ENCODE assay signal across 26 cellular contexts in genomic region chr2:136647039-136647438, GRCh38.
"Had no signal": no experiment of that assay in that cellular context is flagged by ENCODE, and none has a peak within 500 bp of the region (broad histone marks: within the 10 kb centered on the region; RNA-seq: fewer than 3 reads in every experiment).

No MANE protein-coding gene starts in this region.

- FAIRE-seq: urothelium cell line had no signal

- H3K27me3 ChIP-seq: testis, thyroid gland, tibial artery, tibial nerve, transverse colon, upper lobe of left lung, upper lobe of right lung, uterus, vagina had no signal

- H3K36me3 ChIP-seq: thoracic aorta, thyroid gland, tibial artery, tibial nerve, transverse colon, upper lobe of left lung, upper lobe of right lung, uterus, vagina had no signal

- ATAC-seq: stimulated activated effector memory CD8-positive, alpha-beta T cell treated with anti-CD3 and anti-CD28 coated beads, Interleukin-12 subunit alpha, Interleukin-12 subunit beta, amount 100 ng/mL, for 72 hours; stimulated activated memory B cell treated with anti-CD40 and anti-IgM and Interleukin-4, amounts not matched to agents 10 μg/mL and 1 μg/mL and 100 μg/mL, for 72 hours; stimulated activated naive B cell treated with anti-CD40 and anti-IgM and Interleukin-4, amounts not matched to agents 10 μg/mL and 1 μg/mL and 100 μg/mL, for 72 hours; stimulated activated naive CD8-positive, alpha-beta T cell treated with anti-CD3 and anti-CD28 coated beads, Interleukin-15, amount 100 ng/mL, for 72 hours; stimulated activated naive CD8-positive, alpha-beta T cell treated with anti-CD3 and anti-CD28 coated beads, Interleukin-15, Interleukin-2, amounts not matched to agents 100 U/mL and 50 U/mL, for 24 hours; upper lobe of right lung had no signal

- H3K4me3 ChIP-seq: testis, thoracic aorta, thyroid gland, tibial artery, tibial nerve, transverse colon, upper lobe of left lung, upper lobe of right lung, uterus, vagina had no signal

- H3K4me1 ChIP-seq: testis, thyroid gland, tibial nerve, transverse colon, upper lobe of left lung, upper lobe of right lung, uterus had no signal

- DNase-seq: stimulated activated CD4-positive, alpha-beta T cell treated with anti-CD3 and anti-CD28 coated beads, Interleukin-2, amount 100 ng/mL, for 24 hours; stimulated activated CD4-positive, alpha-beta T cell treated with anti-CD3 and anti-CD28 coated beads, Interleukin-2, amount 100 ng/mL, for 48 hours; stimulated activated CD4-positive, alpha-beta T cell treated with anti-CD3 and anti-CD28 coated beads, Interleukin-4, amount 100 ng/mL, for 1 hour; stimulated activated CD4-positive, alpha-beta T cell treated with anti-CD3 and anti-CD28 coated beads, Interleukin-4, amount 100 ng/mL, for 24 hours; stimulated activated CD4-positive, alpha-beta T cell treated with anti-CD3 and anti-CD28 coated beads, Interleukin-4, amount 100 ng/mL, for 4 hours; stimulated activated CD8-positive, alpha-beta memory T cell treated with anti-CD3 and anti-CD28 coated beads, Interleukin-4, amount 100 ng/mL, for 48 hours; stimulated activated naive B cell treated with anti-CD40 and anti-IgM and Interleukin-4, amounts not matched to agents 10 μg/mL and 1 μg/mL and 100 μg/mL, for 72 hours; stimulated activated naive CD4-positive, alpha-beta T cell; stimulated activated naive CD4-positive, alpha-beta T cell treated with Interleukin-2 at 50 U/mL for 16 hours; stimulated activated naive CD8-positive, alpha-beta T cell treated with anti-CD3 and anti-CD28 coated beads, Interleukin-15, amount 100 ng/mL, for 72 hours; stimulated activated naive CD8-positive, alpha-beta T cell treated with anti-CD3 and anti-CD28 coated beads, Interleukin-15, Interleukin-2, amounts not matched to agents 100 U/mL and 50 U/mL, for 24 hours; substantia nigra; testis; thyroid gland; tibial artery; transverse colon; trophoblast cell; upper lobe of left lung; upper lobe of right lung; uterus had no signal

- H3K9me3 ChIP-seq: testis, thoracic aorta, thyroid gland, tibial artery, tibial nerve, transverse colon, upper lobe of left lung, upper lobe of right lung, uterus, vagina had no signal

- H3K27ac ChIP-seq: testis, thoracic aorta, thyroid gland, tibial artery, tibial nerve, transverse colon, upper lobe of left lung, upper lobe of right lung, uterus, vagina had no signal
